9 cellular contexts compared by ENCODE assay signal in genomic region chr2:177242136-177242987, GRCh38. TPM values are rescaled to one million over a fixed set of nuclear protein-coding genes. Genes with fewer than 3 reads are reported as not detected.
DNase-seq lines count a peak whose midpoint lies in the region; ATAC-seq and TF ChIP-seq lines count a peak whose summit lies in the region.
"Had no signal": no experiment of that assay in that cellular context is flagged by ENCODE, and none has a peak within 500 bp of the region (broad histone marks: within the 10 kb centered on the region; RNA-seq: fewer than 3 reads in every experiment).

No MANE protein-coding gene starts in this region.

- H2AFZ ChIP-seq in GM23248 = no peak overlapping the region

- H3K9me2 ChIP-seq in GM23248 (ENCODE audit: insufficient read depth) = no peaks in the 10 kb centered on the region

- peaks cover 98% of the 10 kb centered on the region for H3K79me2 ChIP-seq in GM23248 (ENCODE audit: insufficient read depth)

- H3K36me3 ChIP-seq in GM23248 (ENCODE audit: low read depth) (0 out of 2 replicates have a peak, but pooled peaks cover 4% of the 10 kb centered on the region), esophagus muscularis mucosa (no peaks in the 10 kb centered on the region), neutrophil (no peaks in the 10 kb centered on the region)
- H3K36me3 ChIP-seq: HAP-1 had no signal

- ATAC-seq in T-cell (replicated peaks in 1 of 4) (peak in 1 of 4 experiments; percentile 24), GM18520 (IDR thresholded peaks at IDR 0.05; ENCODE audit: unreplicated experiment) (no peak)

- H3K27me3 ChIP-seq in GM23248 (replicated peaks; ENCODE audit: insufficient read depth) (no peaks in the 10 kb centered on the region), esophagus muscularis mucosa (no peaks in the 10 kb centered on the region), neutrophil (no peaks in the 10 kb centered on the region)

- no peaks in the 10 kb centered on the region for H3K27me3 Mint-ChIP-seq in T-cell

- H3K4me1 Mint-ChIP-seq in T-cell = peaks cover 91 to 99% (median 92%) of the 10 kb centered on the region in 3 donors

- H3K9me3 Mint-ChIP-seq in T-cell = no peaks in the 10 kb centered on the region

- H3K36me3 Mint-ChIP-seq in T-cell = peaks cover 15% of the 10 kb centered on the region

- TF ChIP-seq CTCF in esophagus muscularis mucosa (IDR thresholded peaks at IDR 0.05) (no peak), neutrophil (IDR thresholded peaks at IDR 0.05) (no peak)

- H3K4me3 ChIP-seq in GM23248 = peak overlapping the region; percentile 61
- H3K4me3 ChIP-seq in esophagus muscularis mucosa = peak overlapping the region; percentile 22 to 49 (median 34)
- no peak overlapping the region for H3K4me3 ChIP-seq in neutrophil (ENCODE audit: low read depth in 1 of 2, low read length in 1 of 2)
- H3K4me3 ChIP-seq: HAP-1 had no signal

- peaks cover 9% of the 10 kb centered on the region; the same call in 1 of the 2 replicates for H4K20me1 ChIP-seq in GM23248 (ENCODE audit: insufficient read depth)

- peak overlapping the region; percentile 85 to 88 for H3K27ac Mint-ChIP-seq in T-cell

- H3K4me1 ChIP-seq in GM23248 (ENCODE audit: insufficient read depth) (peaks cover 82% of the 10 kb centered on the region), esophagus muscularis mucosa (peaks cover 95 to 100% (median 99%) of the 10 kb centered on the region in 4 donors), neutrophil (ENCODE audit: control insufficient read depth in 1 of 2, insufficient read depth in 1 of 2, low read depth in 1 of 2, low read length in 1 of 2) (peaks cover 53 to 56% of the 10 kb centered on the region in 2 experiments)

- H3K4me2 ChIP-seq in GM23248 (ENCODE audit: unreplicated experiment) = peak overlapping the region; percentile 82

- DNase-seq in ACHN (peak; percentile 95), GM23248 (peak; percentile 92), T-cell (no peak), esophagus muscularis mucosa (ENCODE audit: extremely low spot score) (no peak), head of caudate nucleus (no peak), activated gamma-delta T cell (lab: John Stamatoyannopoulos, UW) (no peak)

- H3F3A ChIP-seq in GM23248 (ENCODE audit: insufficient read depth) = peaks cover 87% of the 10 kb centered on the region

- in situ Hi-C loops in ACHN (cut with HindIII; ENCODE audit: low pct_ligation_motif_present, low pct_unique_long_range_greater_than_20kb, low sequenced_read_pairs) = no loop called here
- in situ Hi-C loops in GM23248 (cut with MboI) = no loop called here

- H3K9me3 ChIP-seq in GM23248 (ENCODE audit: low read depth) = no peaks in the 10 kb centered on the region
- no peaks in the 10 kb centered on the region for H3K9me3 ChIP-seq in esophagus muscularis mucosa
- H3K9me3 ChIP-seq in neutrophil = no peaks in the 10 kb centered on the region
- H3K9me3 ChIP-seq: HAP-1 had no signal

- no peak for TF ChIP-seq POLR2A in esophagus muscularis mucosa (IDR thresholded peaks at IDR 0.05; ENCODE audit: low read depth)

- POLR2A ChIA-PET in T-cell (lab: Charles Lee) = interaction anchor here in 1 of 2 donors (1.2 kb wide), 1 partner anchor 15 kb away, joined by 3 read pairs; no protein-coding TSS in a partner anchor

- intact Hi-C loops in esophagus muscularis mucosa (cut with DNase I) = no loop called here
- intact Hi-C loops in head of caudate nucleus (cut with DNase I) = no loop called here

- H3K4me3 Mint-ChIP-seq in T-cell = peak overlapping the region; percentile 26 to 60 (median 42)

- H3K9ac ChIP-seq in GM23248 = peak overlapping the region; percentile 82

- 5 to 8% methylated on average over 5 of the region's 5 CpGs for whole genome bisulfite sequencing in GM23248 (ENCODE audit: low coverage in 1 of 2, low lambda C conversion rate in 2 of 2, missing lambda C conversion rate in 2 of 2), 2 experiments
- WGBS in esophagus muscularis mucosa = 12% methylated on average over 5 of the region's 5 CpGs

- TF ChIP-seq EP300 in esophagus muscularis mucosa (IDR thresholded peaks at IDR 0.05) = peak; percentile 68

- CTCF ChIA-PET in T-cell (lab: Charles Lee) = no interaction called here

- peak overlapping the region; percentile 98 for H3K27ac ChIP-seq in GM23248
- peak overlapping the region; percentile 81 to 91 (median 83) for H3K27ac ChIP-seq in esophagus muscularis mucosa (replicated peaks in 1 of 4)
- peak overlapping the region; percentile 94 for H3K27ac ChIP-seq in neutrophil

RNA-seq across cellular contexts. Expression of gene NFE2L2, which starts 22.2 kb away (rescaled TPM):
- total RNA-seq in GM23248 (2014; rRNA removed; shearing (Covaris generic)) = 62.0 and 77.4 TPM in 2 replicates
- polyA plus RNA-seq in GM23248 (2016; fragmentation: Nextera tagmentation; extraction: Ambion mirVana) = 116 and 123 TPM in 2 replicates
- total RNA-seq in T-cell (10 to 100 TPM; 54.3 to 77.0 (median 73.8) TPM), esophagus muscularis mucosa (100 to 1,000 TPM in 1 of 4 donors, 10 to 100 TPM in 3; 62.0 to 115 (median 72.3) TPM)

RNA-seq across cellular contexts. Expression of gene HNRNPA3, which starts 29.8 kb away (rescaled TPM):
- 15.0 and 19.7 TPM in 2 replicates for total RNA-seq in GM23248 (2014; rRNA removed; shearing (Covaris generic))
- polyA plus RNA-seq in GM23248 (2016; fragmentation: Nextera tagmentation; extraction: Ambion mirVana) = 47.1 and 51.0 TPM in 2 replicates
- total RNA-seq in T-cell = 100 to 1,000 TPM; 134 to 220 (median 151) TPM
- 10 to 100 TPM; 59.2 to 72.3 (median 64.3) TPM for total RNA-seq in esophagus muscularis mucosa

Comparison
In these comparisons a context has a peak if more than half of its experiments do, and no peak if none do; other contexts are left out.
1. DNase-seq: peak in ACHN (single experiment) and GM23248 (single experiment); none in T-cell (0 of 34), esophagus muscularis mucosa (single experiment), head of caudate nucleus (0 of 42) and activated gamma-delta T cell (single experiment).
2. H3K4me3 ChIP-seq: peak in GM23248 (single experiment) and esophagus muscularis mucosa (4 of 4); none in neutrophil (0 of 2).
3. Peak in every context shown above with its lines, with median percentiles within 50 percentile points of each other: H3K27ac ChIP-seq.